In genomic region chr2:20365249-20365817, GRCh38 we compare ENCODE assay signal across 8 cellular contexts. TPM values are rescaled to one million over a fixed set of nuclear protein-coding genes. Genes with fewer than 3 reads are reported as not detected.
A peak's percentile ranks its signal among the peaks of the same experiment; 100 is the strongest.
DNase-seq lines count a peak whose midpoint lies in the region; ATAC-seq, FAIRE-seq and TF ChIP-seq lines count a peak whose summit lies in the region.

No MANE protein-coding gene starts in this region.

- BruUV-seq in K562 (replicated peaks; lab: Mats Ljungman, UMichigan) = no TSS peak

- 5% methylated on average over 7 of the region's 7 CpGs for WGBS in K562 (ENCODE audit: insufficient coverage, low coverage, missing lambda C conversion rate)
- WGBS in tibial nerve, 2 donors = 83 to 86% methylated on average over 7 of the region's 7 CpGs

- no peaks in the 10 kb centered on the region for H3K79me2 ChIP-seq in K562 (ENCODE audit: control insufficient read depth, insufficient read depth, low read length)

- no peaks in the 10 kb centered on the region for H3K9me1 ChIP-seq in K562 (ENCODE audit: control insufficient read depth, insufficient read depth, low read length)

- H3K4me1 ChIP-seq in K562 (replicated peaks in 1 of 2; ENCODE audit: control insufficient read depth in 2 of 2, insufficient read depth in 2 of 2, low read length in 2 of 2) (no peaks in the 10 kb centered on the region), tibial nerve (no peaks in the 10 kb centered on the region)

- H3K27me3 ChIP-seq in K562 (ENCODE audit: control insufficient read depth in 2 of 2, insufficient read depth in 2 of 2, low read length in 2 of 2) (peaks cover 8 to 16% of the 10 kb centered on the region in 2 experiments; a peak in 3 of 5 replicates), tibial nerve (no peaks in the 10 kb centered on the region)

- peaks cover 2% of the 10 kb centered on the region for H3K9me3 ChIP-seq in K562 (replicated peaks; ENCODE audit: control insufficient read depth, insufficient read depth, low read depth, low read length)
- no peaks in the 10 kb centered on the region for H3K9me3 ChIP-seq in tibial nerve

- TF ChIP-seq RAD21 in K562 (CRISPR knock-in tag; conservative IDR thresholded peaks at IDR 0.05 in 1 of 2, IDR thresholded peaks at IDR 0.05 in 1 of 2) = no peak

- no peak for TF ChIP-seq CTCF in GM12864 (IDR thresholded peaks at IDR 0.05; ENCODE audit: low read depth, low read length, missing control alignments)
- no peak for TF ChIP-seq CTCF in K562 (IDR thresholded peaks at IDR 0.05 in 2 of 3, conservative IDR thresholded peaks at IDR 0.05 in 1 of 3; ENCODE audit: insufficient read depth in 2 of 3, low read depth in 1 of 3, low read length in 3 of 3)
- no peak for TF ChIP-seq CTCF in tibial nerve (IDR thresholded peaks at IDR 0.05)

- H3K27ac ChIP-seq in K562 (ENCODE audit: extremely low read depth, low read depth, low read length) (no peak overlapping the region), tibial nerve (no peak overlapping the region)

- DNase-seq in GM12864 (ENCODE audit: low read depth) = peak; percentile 86
- DNase-seq in K562 (ENCODE audit: extremely low read depth in 1 of 4, low spot score in 3 of 4) = no peak
- no peak for DNase-seq in mucosa of gallbladder (ENCODE audit: low spot score)
- DNase-seq in tibial nerve (ENCODE audit: low spot score in 2 of 2) = no peak
- DNase-seq in DMS79 treated with DMSO at 0.1 percent for 48 hours (lab: John Stamatoyannopoulos, UW) = no peak
- DNase-seq in NCI-H2227 treated with DMSO at 0.1 percent for 48 hours (lab: John Stamatoyannopoulos, UW) = no peak

- H3K4me3 ChIP-seq in GM12864 (ENCODE audit: low read depth, low read length) = peak overlapping the region; percentile 8
- no peak overlapping the region for H3K4me3 ChIP-seq in K562
- no peak overlapping the region for H3K4me3 ChIP-seq in tibial nerve

- H3K36me3 ChIP-seq in K562 (ENCODE audit: control insufficient read depth, insufficient read depth, low read length) = no peaks in the 10 kb centered on the region
- no peaks in the 10 kb centered on the region for H3K36me3 ChIP-seq in tibial nerve

- POLR2A ChIA-PET in K562 (lab: Yijun Ruan, JAX) = interaction anchor here (0.7 kb wide), 1 partner anchor 220 kb away, joined by 3 read pairs; no protein-coding TSS in a partner anchor

- CTCF ChIA-PET in K562 (lab: Yijun Ruan, JAX; ENCODE audit: low intra/inter-chr PET ratio) = no interaction called here

- in situ Hi-C loops in K562 (cut with MboI) = no loop called here

- no peak for FAIRE-seq in K562 (lab: Jason Lieb, UNC)

- no peak overlapping the region for H3K4me2 ChIP-seq in K562 (ENCODE audit: insufficient read depth, low read length)

- TF ChIP-seq EP300 in K562 (IDR thresholded peaks at IDR 0.05; ENCODE audit: low read length) = no peak
- peak in 1 of 2 donors; percentile 12 for TF ChIP-seq EP300 in tibial nerve (IDR thresholded peaks at IDR 0.05)

- H4K20me1 ChIP-seq in K562 (replicated peaks; ENCODE audit: control insufficient read depth, insufficient read depth, low read length) = no peaks in the 10 kb centered on the region

- no peak for TF ChIP-seq POLR2A in K562 (conservative IDR thresholded peaks at IDR 0.05)
- no peak for TF ChIP-seq POLR2A in tibial nerve (IDR thresholded peaks at IDR 0.05)

- intact Hi-C loops in K562 (cut with micrococcal nuclease) = no loop called here

- ATAC-seq in GM21390 (IDR thresholded peaks at IDR 0.05; ENCODE audit: unreplicated experiment) (peak; percentile 91), HG03558 (IDR thresholded peaks at IDR 0.05; ENCODE audit: extremely low read depth, unreplicated experiment) (peak; percentile 94), K562 (no peak)

- no peak overlapping the region for H3K9ac ChIP-seq in K562 (ENCODE audit: insufficient read depth in 1 of 2, low read depth in 2 of 2, low read length in 2 of 2)

- no peak overlapping the region for H2AFZ ChIP-seq in K562 (ENCODE audit: low read depth, low read length)

TF ChIP-seq in K562, 482 proteins besides CTCF, POLR2A, EP300 and RAD21:
- no peak for TF ChIP-seq EHMT2 (IDR thresholded peaks at IDR 0.05)
- TF ChIP-seq TAF7 (tag; IDR thresholded peaks at IDR 0.05) = no peak
- no peak for TF ChIP-seq USF2 (CRISPR knock-in tag; IDR thresholded peaks at IDR 0.05)
- no peak for TF ChIP-seq REST (CRISPR knock-in tag; IDR thresholded peaks at IDR 0.05; ENCODE audit: low read depth)
- TF ChIP-seq ZNF316 (IDR thresholded peaks at IDR 0.05) = 0 out of 2 replicates have a peak, but pooled peaks have one; percentile 9
- no peak for TF ChIP-seq HMG20B (CRISPR knock-in tag; IDR thresholded peaks at IDR 0.05)

RNA-seq across cellular contexts. Expression of gene PUM2, which starts 14.7 kb away (rescaled TPM):
- total RNA-seq in K562 (2011; cell fraction: chromatin; rRNA removed; ENCODE audit: low replicate concordance) = 52.0 and 148 TPM in 2 replicates
- 31.0 and 34.6 TPM in 2 replicates for total RNA-seq in K562 (2011; cell fraction: nucleolus; rRNA removed)
- total RNA-seq in K562 (2011; cell fraction: nucleoplasm; rRNA removed) = 58.1 and 92.7 TPM in 2 replicates
- total RNA-seq in K562 (2014; rRNA removed) (14.9 and 18.0 TPM in 2 replicates), K562 (2014; rRNA removed; fragmentation: Illumina TruSeq; extraction: Trizol) (33.3 and 46.5 TPM in 2 replicates), K562 (2015; rRNA removed; fragmentation: Illumina TruSeq; extraction: Trizol) (22.3 and 25.5 TPM in 2 replicates), K562 (2021) (53.3 and 56.7 TPM in 2 replicates), mucosa of gallbladder (95.8 TPM), tibial nerve (10 to 100 TPM; 62.0 to 78.2 (median 73.5) TPM)
- polyA plus RNA-seq in K562 (2011; rRNA removed) (55.9 and 61.9 TPM in 2 replicates), K562 (2014; fragmentation: Illumina TruSeq; extraction: Trizol) (32.7 and 35.2 TPM in 2 replicates), K562 (2014; fragmentation: Nextera tagmentation; extraction: Ambion mirVana) (10 to 100 TPM; 13.4 to 15.8 TPM), K562 (2014; rRNA removed) (28.3 and 31.3 TPM in 2 replicates)
- polyA plus RNA-seq in K562 (2011; cell fraction: cytosol; rRNA removed) = 41.9 and 45.4 TPM in 2 replicates
- 33.0 and 42.9 TPM in 2 replicates for polyA plus RNA-seq in K562 (2011; cell fraction: nucleus; rRNA removed)
- 31.0 and 33.6 TPM in 2 replicates for polyA plus RNA-seq in K562 (2012)
- 215 and 217 TPM in 2 replicates for polyA minus RNA-seq in K562 (2011; rRNA and poly(A)+ RNA removed)
- 63.1 and 74.2 TPM in 2 replicates for polyA minus RNA-seq in K562 (2011; cell fraction: cytosol; rRNA and poly(A)+ RNA removed)
- polyA minus RNA-seq in K562 (2011; cell fraction: nucleus; rRNA and poly(A)+ RNA removed) = 59.4 and 93.3 TPM in 2 replicates
